1 cellular context compared by ENCODE assay signal in the genomic region with DNA sequence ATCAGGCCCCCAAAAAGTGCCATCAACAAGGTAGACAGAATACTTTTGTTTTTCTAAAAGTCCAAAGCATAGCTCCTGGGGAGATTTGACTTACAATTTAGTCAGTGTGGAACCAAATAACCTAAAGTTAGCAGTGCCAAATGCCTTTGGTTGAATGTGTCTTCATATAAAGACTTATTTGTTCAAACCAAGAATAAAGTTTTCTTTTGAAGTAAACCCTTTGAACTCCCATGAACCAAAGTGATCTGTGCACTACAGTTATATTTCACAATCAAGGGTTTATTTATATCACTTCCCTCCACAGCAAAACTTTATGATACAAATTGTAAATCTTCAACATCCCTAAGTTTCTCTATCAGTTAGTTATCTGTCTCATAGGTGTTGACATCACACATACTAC.
TF ChIP-seq lines count a peak whose summit lies in the region.

No MANE protein-coding gene starts in this region.

TF ChIP-seq in HepG2, 621 proteins besides CTCF, POLR2A, EP300 and RAD21 (continued from another document and continues in another):
- TF ChIP-seq, protein P1, sequence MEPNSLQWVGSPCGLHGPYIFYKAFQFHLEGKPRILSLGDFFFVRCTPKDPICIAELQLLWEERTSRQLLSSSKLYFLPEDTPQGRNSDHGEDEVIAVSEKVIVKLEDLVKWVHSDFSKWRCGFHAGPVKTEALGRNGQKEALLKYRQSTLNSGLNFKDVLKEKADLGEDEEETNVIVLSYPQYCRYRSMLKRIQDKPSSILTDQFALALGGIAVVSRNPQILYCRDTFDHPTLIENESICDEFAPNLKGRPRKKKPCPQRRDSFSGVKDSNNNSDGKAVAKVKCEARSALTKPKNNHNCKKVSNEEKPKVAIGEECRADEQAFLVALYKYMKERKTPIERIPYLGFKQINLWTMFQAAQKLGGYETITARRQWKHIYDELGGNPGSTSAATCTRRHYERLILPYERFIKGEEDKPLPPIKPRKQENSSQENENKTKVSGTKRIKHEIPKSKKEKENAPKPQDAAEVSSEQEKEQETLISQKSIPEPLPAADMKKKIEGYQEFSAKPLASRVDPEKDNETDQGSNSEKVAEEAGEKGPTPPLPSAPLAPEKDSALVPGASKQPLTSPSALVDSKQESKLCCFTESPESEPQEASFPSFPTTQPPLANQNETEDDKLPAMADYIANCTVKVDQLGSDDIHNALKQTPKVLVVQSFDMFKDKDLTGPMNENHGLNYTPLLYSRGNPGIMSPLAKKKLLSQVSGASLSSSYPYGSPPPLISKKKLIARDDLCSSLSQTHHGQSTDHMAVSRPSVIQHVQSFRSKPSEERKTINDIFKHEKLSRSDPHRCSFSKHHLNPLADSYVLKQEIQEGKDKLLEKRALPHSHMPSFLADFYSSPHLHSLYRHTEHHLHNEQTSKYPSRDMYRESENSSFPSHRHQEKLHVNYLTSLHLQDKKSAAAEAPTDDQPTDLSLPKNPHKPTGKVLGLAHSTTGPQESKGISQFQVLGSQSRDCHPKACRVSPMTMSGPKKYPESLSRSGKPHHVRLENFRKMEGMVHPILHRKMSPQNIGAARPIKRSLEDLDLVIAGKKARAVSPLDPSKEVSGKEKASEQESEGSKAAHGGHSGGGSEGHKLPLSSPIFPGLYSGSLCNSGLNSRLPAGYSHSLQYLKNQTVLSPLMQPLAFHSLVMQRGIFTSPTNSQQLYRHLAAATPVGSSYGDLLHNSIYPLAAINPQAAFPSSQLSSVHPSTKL (CRISPR knock-in tag; IDR thresholded peaks at IDR 0.05), result peak; percentile 72
- TF ChIP-seq NCOA2 (CRISPR knock-in tag; IDR thresholded peaks at IDR 0.05) (peak; percentile 62), ZIK1 (CRISPR knock-in tag; IDR thresholded peaks at IDR 0.05; ENCODE audit: borderline replicate concordance, low read depth) (no peak), FOXK2 (IDR thresholded peaks at IDR 0.05) (no peak), ZNF614 (CRISPR knock-in tag; IDR thresholded peaks at IDR 0.05; ENCODE audit: borderline replicate concordance) (no peak), NR2F6 (IDR thresholded peaks at IDR 0.05) (no peak), NR2F6 (CRISPR knock-in tag; IDR thresholded peaks at IDR 0.05) (peak; percentile 15; the same call in 1 of the 2 replicates), ZBTB7B (CRISPR knock-in tag; IDR thresholded peaks at IDR 0.05) (no peak), TCF7L2 (IDR thresholded peaks at IDR 0.05; ENCODE audit: low read depth, low read length) (peak; percentile 65; the same call in 1 of the 2 replicates), HDAC1 (CRISPR knock-in tag; IDR thresholded peaks at IDR 0.05) (no peak), SKIL (CRISPR knock-in tag; IDR thresholded peaks at IDR 0.05; ENCODE audit: borderline replicate concordance) (no peak), ZNF3 (CRISPR knock-in tag; IDR thresholded peaks at IDR 0.05) (no peak), MXD4 (CRISPR knock-in tag; IDR thresholded peaks at IDR 0.05) (no peak), ZNF276 (CRISPR knock-in tag; IDR thresholded peaks at IDR 0.05; ENCODE audit: low read depth) (no peak), PAWR (CRISPR knock-in tag; IDR thresholded peaks at IDR 0.05; ENCODE audit: borderline replicate concordance) (no peak), ZNF660 (CRISPR knock-in tag; IDR thresholded peaks at IDR 0.05; ENCODE audit: borderline replicate concordance, low read depth) (no peak), ZBTB14 (CRISPR knock-in tag; IDR thresholded peaks at IDR 0.05) (no peak), MTA3 (CRISPR knock-in tag; IDR thresholded peaks at IDR 0.05) (no peak), MXD3 (CRISPR knock-in tag; IDR thresholded peaks at IDR 0.05) (no peak), PAF1 (CRISPR knock-in tag; IDR thresholded peaks at IDR 0.05) (no peak), HNRNPL (IDR thresholded peaks at IDR 0.05; ENCODE audit: low read depth, low read length) (no peak), NRL (CRISPR knock-in tag; IDR thresholded peaks at IDR 0.05; ENCODE audit: borderline replicate concordance) (no peak), TFAP4 (IDR thresholded peaks at IDR 0.05; ENCODE audit: borderline replicate concordance, low read depth) (no peak), ISL2 (CRISPR knock-in tag; IDR thresholded peaks at IDR 0.05) (peak; percentile 21; the same call in 1 of the 2 replicates), GATAD2A (CRISPR knock-in tag; IDR thresholded peaks at IDR 0.05) (peak; percentile 35; the same call in 1 of the 2 replicates), AHR (CRISPR knock-in tag; IDR thresholded peaks at IDR 0.05) (no peak), JDP2 (CRISPR knock-in tag; IDR thresholded peaks at IDR 0.05; ENCODE audit: borderline replicate concordance) (no peak), GLI4 (CRISPR knock-in tag; IDR thresholded peaks at IDR 0.05; ENCODE audit: borderline replicate concordance) (no peak)
- TF ChIP-seq, protein P2, sequence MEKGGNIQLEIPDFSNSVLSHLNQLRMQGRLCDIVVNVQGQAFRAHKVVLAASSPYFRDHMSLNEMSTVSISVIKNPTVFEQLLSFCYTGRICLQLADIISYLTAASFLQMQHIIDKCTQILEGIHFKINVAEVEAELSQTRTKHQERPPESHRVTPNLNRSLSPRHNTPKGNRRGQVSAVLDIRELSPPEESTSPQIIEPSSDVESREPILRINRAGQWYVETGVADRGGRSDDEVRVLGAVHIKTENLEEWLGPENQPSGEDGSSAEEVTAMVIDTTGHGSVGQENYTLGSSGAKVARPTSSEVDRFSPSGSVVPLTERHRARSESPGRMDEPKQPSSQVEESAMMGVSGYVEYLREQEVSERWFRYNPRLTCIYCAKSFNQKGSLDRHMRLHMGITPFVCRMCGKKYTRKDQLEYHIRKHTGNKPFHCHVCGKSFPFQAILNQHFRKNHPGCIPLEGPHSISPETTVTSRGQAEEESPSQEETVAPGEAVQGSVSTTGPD (CRISPR knock-in tag; IDR thresholded peaks at IDR 0.05), result no peak
- TF ChIP-seq, protein P3, sequence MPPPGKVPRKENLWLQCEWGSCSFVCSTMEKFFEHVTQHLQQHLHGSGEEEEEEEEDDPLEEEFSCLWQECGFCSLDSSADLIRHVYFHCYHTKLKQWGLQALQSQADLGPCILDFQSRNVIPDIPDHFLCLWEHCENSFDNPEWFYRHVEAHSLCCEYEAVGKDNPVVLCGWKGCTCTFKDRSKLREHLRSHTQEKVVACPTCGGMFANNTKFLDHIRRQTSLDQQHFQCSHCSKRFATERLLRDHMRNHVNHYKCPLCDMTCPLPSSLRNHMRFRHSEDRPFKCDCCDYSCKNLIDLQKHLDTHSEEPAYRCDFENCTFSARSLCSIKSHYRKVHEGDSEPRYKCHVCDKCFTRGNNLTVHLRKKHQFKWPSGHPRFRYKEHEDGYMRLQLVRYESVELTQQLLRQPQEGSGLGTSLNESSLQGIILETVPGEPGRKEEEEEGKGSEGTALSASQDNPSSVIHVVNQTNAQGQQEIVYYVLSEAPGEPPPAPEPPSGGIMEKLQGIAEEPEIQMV (CRISPR knock-in tag; IDR thresholded peaks at IDR 0.05; ENCODE audit: low read depth), result no peak
- TF ChIP-seq, protein P4, sequence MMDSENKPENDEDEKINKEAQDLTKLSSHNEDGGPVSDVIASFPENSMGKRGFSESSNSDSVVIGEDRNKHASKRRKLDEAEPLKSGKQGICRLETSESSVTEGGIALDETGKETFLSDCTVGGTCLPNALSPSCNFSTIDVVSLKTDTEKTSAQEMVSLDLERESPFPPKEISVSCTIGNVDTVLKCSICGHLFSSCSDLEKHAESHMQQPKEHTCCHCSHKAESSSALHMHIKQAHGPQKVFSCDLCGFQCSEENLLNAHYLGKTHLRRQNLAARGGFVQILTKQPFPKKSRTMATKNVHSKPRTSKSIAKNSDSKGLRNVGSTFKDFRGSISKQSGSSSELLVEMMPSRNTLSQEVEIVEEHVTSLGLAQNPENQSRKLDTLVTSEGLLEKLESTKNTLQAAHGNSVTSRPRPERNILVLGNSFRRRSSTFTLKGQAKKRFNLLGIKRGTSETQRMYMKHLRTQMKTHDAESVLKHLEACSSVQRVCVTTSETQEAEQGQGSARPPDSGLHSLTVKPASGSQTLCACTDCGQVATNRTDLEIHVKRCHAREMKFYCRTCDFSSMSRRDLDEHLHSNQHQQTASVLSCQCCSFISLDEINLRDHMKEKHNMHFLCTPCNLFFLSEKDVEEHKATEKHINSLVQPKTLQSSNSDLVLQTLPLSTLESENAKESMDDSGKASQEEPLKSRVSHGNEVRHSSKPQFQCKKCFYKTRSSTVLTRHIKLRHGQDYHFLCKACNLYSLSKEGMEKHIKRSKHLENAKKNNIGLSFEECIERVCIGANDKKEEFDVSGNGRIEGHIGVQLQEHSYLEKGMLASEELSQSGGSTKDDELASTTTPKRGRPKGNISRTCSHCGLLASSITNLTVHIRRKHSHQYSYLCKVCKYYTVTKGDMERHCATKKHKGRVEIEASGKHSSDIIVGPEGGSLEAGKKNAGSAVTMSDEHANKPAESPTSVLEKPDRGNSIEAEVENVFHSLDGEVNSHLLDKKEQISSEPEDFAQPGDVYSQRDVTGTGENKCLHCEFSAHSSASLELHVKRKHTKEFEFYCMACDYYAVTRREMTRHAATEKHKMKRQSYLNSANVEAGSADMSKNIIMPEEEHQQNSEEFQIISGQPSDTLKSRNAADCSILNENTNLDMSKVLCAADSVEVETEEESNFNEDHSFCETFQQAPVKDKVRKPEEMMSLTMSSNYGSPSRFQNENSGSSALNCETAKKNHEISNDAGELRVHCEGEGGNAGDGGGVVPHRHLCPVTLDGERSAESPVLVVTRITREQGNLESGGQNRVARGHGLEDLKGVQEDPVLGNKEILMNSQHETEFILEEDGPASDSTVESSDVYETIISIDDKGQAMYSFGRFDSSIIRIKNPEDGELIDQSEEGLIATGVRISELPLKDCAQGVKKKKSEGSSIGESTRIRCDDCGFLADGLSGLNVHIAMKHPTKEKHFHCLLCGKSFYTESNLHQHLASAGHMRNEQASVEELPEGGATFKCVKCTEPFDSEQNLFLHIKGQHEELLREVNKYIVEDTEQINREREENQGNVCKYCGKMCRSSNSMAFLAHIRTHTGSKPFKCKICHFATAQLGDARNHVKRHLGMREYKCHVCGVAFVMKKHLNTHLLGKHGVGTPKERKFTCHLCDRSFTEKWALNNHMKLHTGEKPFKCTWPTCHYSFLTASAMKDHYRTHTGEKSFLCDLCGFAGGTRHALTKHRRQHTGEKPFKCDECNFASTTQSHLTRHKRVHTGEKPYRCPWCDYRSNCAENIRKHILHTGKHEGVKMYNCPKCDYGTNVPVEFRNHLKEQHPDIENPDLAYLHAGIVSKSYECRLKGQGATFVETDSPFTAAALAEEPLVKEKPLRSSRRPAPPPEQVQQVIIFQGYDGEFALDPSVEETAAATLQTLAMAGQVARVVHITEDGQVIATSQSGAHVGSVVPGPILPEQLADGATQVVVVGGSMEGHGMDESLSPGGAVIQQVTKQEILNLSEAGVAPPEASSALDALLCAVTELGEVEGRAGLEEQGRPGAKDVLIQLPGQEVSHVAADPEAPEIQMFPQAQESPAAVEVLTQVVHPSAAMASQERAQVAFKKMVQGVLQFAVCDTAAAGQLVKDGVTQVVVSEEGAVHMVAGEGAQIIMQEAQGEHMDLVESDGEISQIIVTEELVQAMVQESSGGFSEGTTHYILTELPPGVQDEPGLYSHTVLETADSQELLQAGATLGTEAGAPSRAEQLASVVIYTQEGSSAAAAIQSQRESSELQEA (CRISPR knock-in tag; IDR thresholded peaks at IDR 0.05; ENCODE audit: not compliant biosample characterization), result no peak
- TF ChIP-seq, protein P5, sequence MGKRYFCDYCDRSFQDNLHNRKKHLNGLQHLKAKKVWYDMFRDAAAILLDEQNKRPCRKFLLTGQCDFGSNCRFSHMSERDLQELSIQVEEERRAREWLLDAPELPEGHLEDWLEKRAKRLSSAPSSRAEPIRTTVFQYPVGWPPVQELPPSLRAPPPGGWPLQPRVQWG (CRISPR knock-in tag; IDR thresholded peaks at IDR 0.05; ENCODE audit: borderline replicate concordance, low read depth), result no peak
